Comparison of ENCODE assay signal across 1 cellular context in the genomic region with DNA sequence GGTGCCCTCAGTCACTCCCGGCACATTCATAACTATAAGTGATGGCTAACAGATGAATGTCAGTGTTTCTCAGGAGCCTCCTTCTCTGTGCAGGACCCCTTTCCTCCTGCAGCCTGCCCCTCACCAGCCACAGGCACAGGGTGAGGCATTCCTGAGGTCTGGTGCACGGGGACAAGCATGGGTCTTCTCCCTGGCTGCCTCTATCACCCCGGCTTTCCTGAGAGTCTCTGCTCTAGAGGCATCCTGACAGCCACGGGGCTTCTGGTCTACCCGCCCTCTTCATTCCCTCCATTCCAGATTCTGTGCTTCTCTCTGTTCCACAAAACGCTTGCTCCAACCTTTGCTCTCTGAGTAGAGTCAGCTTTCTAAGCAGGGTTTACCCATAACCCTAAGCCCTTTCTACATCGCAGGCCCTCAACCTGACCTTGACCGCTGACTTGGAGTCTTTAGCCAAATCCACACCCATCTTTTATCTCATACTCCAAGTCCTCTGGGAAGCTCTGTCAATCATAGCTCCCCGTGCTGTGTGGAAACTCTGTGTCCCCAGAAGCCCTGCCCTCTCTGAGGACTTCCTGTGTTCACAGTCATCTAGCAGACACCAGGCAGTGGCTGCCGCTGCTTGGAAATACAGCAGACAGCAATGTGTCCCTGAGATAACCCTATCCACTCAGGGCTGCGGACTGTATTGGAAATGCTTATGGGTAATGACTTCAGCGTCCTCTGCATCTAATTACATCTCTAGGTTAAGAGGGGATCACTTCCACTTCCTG.
TF ChIP-seq lines count a peak whose summit lies in the region.

No MANE protein-coding gene starts in this region.

TF ChIP-seq in K562, 482 proteins besides CTCF, POLR2A, EP300 and RAD21 (continued from another document and continues in another):
- TF ChIP-seq ATF4 (CRISPR knock-in tag; IDR thresholded peaks at IDR 0.05) (no peak), PRPF4 (IDR thresholded peaks at IDR 0.05; ENCODE audit: insufficient read depth, low read depth, low read length, poor library complexity, severe bottlenecking) (no peak), ELF1 (tag; IDR thresholded peaks at IDR 0.05) (peak; percentile 80), ETV5 (CRISPR knock-in tag; IDR thresholded peaks at IDR 0.05; ENCODE audit: low read depth) (peak; percentile 82), THAP7 (CRISPR knock-in tag; IDR thresholded peaks at IDR 0.05) (no peak), CC2D1A (IDR thresholded peaks at IDR 0.05) (peak; percentile 92; the same call in 1 of the 2 replicates), DPF2 (IDR thresholded peaks at IDR 0.05) (peak; percentile 88), MTA3 (IDR thresholded peaks at IDR 0.05; ENCODE audit: borderline replicate concordance) (peak; percentile 62; the same call in 1 of the 2 replicates), MYNN (IDR thresholded peaks at IDR 0.05) (peak; percentile 41; the same call in 1 of the 2 replicates), MYNN (CRISPR knock-in tag; IDR thresholded peaks at IDR 0.05) (no peak), GATAD2A (IDR thresholded peaks at IDR 0.05) (peak; percentile 23; the same call in 1 of the 2 replicates), CREM (IDR thresholded peaks at IDR 0.05; ENCODE audit: low read depth) (peak; percentile 63), MYC (IDR thresholded peaks at IDR 0.05; ENCODE audit: low read depth, low read length) (peak; percentile 35; the same call in 1 of the 2 replicates), MYC (CRISPR knock-in tag; IDR thresholded peaks at IDR 0.05; ENCODE audit: borderline replicate concordance, low read depth) (no peak), KLF16 (IDR thresholded peaks at IDR 0.05) (peak; percentile 80), NCOR1 (IDR thresholded peaks at IDR 0.05) (peak; percentile 97), STAT5A (IDR thresholded peaks at IDR 0.05; ENCODE audit: borderline replicate concordance, low read length) (peak; percentile 84), ZBTB11 (CRISPR knock-in tag; IDR thresholded peaks at IDR 0.05) (peak in 1 of 3 experiments; percentile 72; a peak in 2 of 6 replicates), RFX1 (IDR thresholded peaks at IDR 0.05) (peak; percentile 62), NONO (IDR thresholded peaks at IDR 0.05; ENCODE audit: low read depth in 2 of 2, low read length in 1 of 2) (no peak), CBFA2T3 (IDR thresholded peaks at IDR 0.05) (peak; percentile 96), ZNF316 (IDR thresholded peaks at IDR 0.05) (no peak), EP400 (IDR thresholded peaks at IDR 0.05) (peak; percentile 56), CCNT2 (IDR thresholded peaks at IDR 0.05; ENCODE audit: borderline replicate concordance, extremely low read depth, insufficient read length, low read depth, low read length) (peak; percentile 50), ARID3A (IDR thresholded peaks at IDR 0.05; ENCODE audit: borderline replicate concordance, low read depth, low read length) (peak; percentile 64; the same call in 1 of the 2 replicates), RNF2 (IDR thresholded peaks at IDR 0.05) (peak; percentile 74), L3MBTL2 (IDR thresholded peaks at IDR 0.05) (peak; percentile 39), CXXC5 (CRISPR knock-in tag; IDR thresholded peaks at IDR 0.05) (peak; percentile 58)
- TF ChIP-seq, protein P1, sequence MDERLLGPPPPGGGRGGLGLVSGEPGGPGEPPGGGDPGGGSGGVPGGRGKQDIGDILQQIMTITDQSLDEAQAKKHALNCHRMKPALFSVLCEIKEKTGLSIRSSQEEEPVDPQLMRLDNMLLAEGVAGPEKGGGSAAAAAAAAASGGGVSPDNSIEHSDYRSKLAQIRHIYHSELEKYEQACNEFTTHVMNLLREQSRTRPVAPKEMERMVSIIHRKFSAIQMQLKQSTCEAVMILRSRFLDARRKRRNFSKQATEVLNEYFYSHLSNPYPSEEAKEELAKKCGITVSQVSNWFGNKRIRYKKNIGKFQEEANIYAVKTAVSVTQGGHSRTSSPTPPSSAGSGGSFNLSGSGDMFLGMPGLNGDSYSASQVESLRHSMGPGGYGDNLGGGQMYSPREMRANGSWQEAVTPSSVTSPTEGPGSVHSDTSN (CRISPR knock-in tag; IDR thresholded peaks at IDR 0.05; ENCODE audit: low read depth): peak; percentile 81
- TF ChIP-seq, protein P1 (tag; conservative IDR thresholded peaks at IDR 0.05; ENCODE audit: low read depth): peak; percentile 96
- TF ChIP-seq, protein P2, sequence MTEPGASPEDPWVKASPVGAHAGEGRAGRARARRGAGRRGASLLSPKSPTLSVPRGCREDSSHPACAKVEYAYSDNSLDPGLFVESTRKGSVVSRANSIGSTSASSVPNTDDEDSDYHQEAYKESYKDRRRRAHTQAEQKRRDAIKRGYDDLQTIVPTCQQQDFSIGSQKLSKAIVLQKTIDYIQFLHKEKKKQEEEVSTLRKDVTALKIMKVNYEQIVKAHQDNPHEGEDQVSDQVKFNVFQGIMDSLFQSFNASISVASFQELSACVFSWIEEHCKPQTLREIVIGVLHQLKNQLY (CRISPR knock-in tag; conservative IDR thresholded peaks at IDR 0.05): no peak
- TF ChIP-seq, protein P3, sequence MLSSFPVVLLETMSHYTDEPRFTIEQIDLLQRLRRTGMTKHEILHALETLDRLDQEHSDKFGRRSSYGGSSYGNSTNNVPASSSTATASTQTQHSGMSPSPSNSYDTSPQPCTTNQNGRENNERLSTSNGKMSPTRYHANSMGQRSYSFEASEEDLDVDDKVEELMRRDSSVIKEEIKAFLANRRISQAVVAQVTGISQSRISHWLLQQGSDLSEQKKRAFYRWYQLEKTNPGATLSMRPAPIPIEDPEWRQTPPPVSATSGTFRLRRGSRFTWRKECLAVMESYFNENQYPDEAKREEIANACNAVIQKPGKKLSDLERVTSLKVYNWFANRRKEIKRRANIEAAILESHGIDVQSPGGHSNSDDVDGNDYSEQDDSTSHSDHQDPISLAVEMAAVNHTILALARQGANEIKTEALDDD (IDR thresholded peaks at IDR 0.05): peak; percentile 70
- TF ChIP-seq, protein P4, sequence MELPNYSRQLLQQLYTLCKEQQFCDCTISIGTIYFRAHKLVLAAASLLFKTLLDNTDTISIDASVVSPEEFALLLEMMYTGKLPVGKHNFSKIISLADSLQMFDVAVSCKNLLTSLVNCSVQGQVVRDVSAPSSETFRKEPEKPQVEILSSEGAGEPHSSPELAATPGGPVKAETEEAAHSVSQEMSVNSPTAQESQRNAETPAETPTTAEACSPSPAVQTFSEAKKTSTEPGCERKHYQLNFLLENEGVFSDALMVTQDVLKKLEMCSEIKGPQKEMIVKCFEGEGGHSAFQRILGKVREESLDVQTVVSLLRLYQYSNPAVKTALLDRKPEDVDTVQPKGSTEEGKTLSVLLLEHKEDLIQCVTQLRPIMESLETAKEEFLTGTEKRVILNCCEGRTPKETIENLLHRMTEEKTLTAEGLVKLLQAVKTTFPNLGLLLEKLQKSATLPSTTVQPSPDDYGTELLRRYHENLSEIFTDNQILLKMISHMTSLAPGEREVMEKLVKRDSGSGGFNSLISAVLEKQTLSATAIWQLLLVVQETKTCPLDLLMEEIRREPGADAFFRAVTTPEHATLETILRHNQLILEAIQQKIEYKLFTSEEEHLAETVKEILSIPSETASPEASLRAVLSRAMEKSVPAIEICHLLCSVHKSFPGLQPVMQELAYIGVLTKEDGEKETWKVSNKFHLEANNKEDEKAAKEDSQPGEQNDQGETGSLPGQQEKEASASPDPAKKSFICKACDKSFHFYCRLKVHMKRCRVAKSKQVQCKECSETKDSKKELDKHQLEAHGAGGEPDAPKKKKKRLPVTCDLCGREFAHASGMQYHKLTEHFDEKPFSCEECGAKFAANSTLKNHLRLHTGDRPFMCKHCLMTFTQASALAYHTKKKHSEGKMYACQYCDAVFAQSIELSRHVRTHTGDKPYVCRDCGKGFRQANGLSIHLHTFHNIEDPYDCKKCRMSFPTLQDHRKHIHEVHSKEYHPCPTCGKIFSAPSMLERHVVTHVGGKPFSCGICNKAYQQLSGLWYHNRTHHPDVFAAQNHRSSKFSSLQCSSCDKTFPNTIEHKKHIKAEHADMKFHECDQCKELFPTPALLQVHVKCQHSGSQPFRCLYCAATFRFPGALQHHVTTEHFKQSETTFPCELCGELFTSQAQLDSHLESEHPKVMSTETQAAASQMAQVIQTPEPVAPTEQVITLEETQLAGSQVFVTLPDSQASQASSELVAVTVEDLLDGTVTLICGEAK (IDR thresholded peaks at IDR 0.05): peak; percentile 68
- TF ChIP-seq, protein P4 (CRISPR knock-in tag; IDR thresholded peaks at IDR 0.05): no peak
